In genomic region chr19:40596608-40597328, GRCh38 we compare ENCODE assay signal across 9 cellular contexts. TPM values are rescaled to one million over a fixed set of nuclear protein-coding genes. Genes with fewer than 3 reads are reported as not detected.
DNase-seq lines count a peak whose midpoint lies in the region; ATAC-seq and TF ChIP-seq lines count a peak whose summit lies in the region.
"Had no signal": no experiment of that assay in that cellular context is flagged by ENCODE, and none has a peak within 500 bp of the region (broad histone marks: within the 10 kb centered on the region; RNA-seq: fewer than 3 reads in every experiment).

No MANE protein-coding gene starts in this region.

- peaks cover 40% of the 10 kb centered on the region for H3K27me3 ChIP-seq in CD8-positive, alpha-beta memory T cell (ENCODE audit: insufficient read depth, low read length, poor library complexity, severe bottlenecking)

- TF ChIP-seq CTCF in chondrocyte (IDR thresholded peaks at IDR 0.05): no peak
- no peak for TF ChIP-seq CTCF in mucosa of descending colon (IDR thresholded peaks at IDR 0.05)

- H3K27ac Mint-ChIP-seq in CD8-positive, alpha-beta memory T cell: no peak overlapping the region
- H3K27ac Mint-ChIP-seq in chondrocyte (ENCODE audit: unreplicated experiment): no peak overlapping the region

- peaks cover 42% of the 10 kb centered on the region for H3K4me1 ChIP-seq in CD8-positive, alpha-beta memory T cell (ENCODE audit: insufficient read depth, low read length)
- H3K4me1 ChIP-seq in mucosa of descending colon (ENCODE audit: low read depth): peaks cover 28% of the 10 kb centered on the region

- peak overlapping the region; percentile 51 for H3K27ac ChIP-seq in CD8-positive, alpha-beta memory T cell (ENCODE audit: low read depth, low read length)
- H3K27ac ChIP-seq: HL-60 had no signal

- ATAC-seq in mucosa of descending colon: peak; percentile 27

- no peak overlapping the region for H3K4me3 Mint-ChIP-seq in CD8-positive, alpha-beta memory T cell
- peak overlapping the region; percentile 57 for H3K4me3 Mint-ChIP-seq in chondrocyte (ENCODE audit: unreplicated experiment)

- POLR2A ChIA-PET in CD8-positive, alpha-beta memory T cell (lab: Charles Lee): no interaction called here

- peaks cover 0 to 2% (median 0%) of the 10 kb centered on the region in 3 donors for H3K36me3 Mint-ChIP-seq in CD8-positive, alpha-beta memory T cell
- peaks cover 1% of the 10 kb centered on the region for H3K36me3 Mint-ChIP-seq in chondrocyte (ENCODE audit: low read depth)

- no peaks in the 10 kb centered on the region for H3K9me3 Mint-ChIP-seq in CD8-positive, alpha-beta memory T cell
- H3K9me3 Mint-ChIP-seq in chondrocyte (ENCODE audit: low read depth): no peaks in the 10 kb centered on the region

- H3K9me3 ChIP-seq in CD8-positive, alpha-beta memory T cell (ENCODE audit: low read length): no peaks in the 10 kb centered on the region
- no peaks in the 10 kb centered on the region for H3K9me3 ChIP-seq in mucosa of descending colon

- H3K27me3 Mint-ChIP-seq in CD8-positive, alpha-beta memory T cell: peaks cover 32 to 35% of the 10 kb centered on the region in 2 donors
- peaks cover 3% of the 10 kb centered on the region for H3K27me3 Mint-ChIP-seq in chondrocyte (ENCODE audit: low read depth)

- DNase-seq in CD8-positive, alpha-beta memory T cell: peak in 1 of 5 donors; percentile 43
- DNase-seq in M059J (ENCODE audit: low read depth) (peak; percentile 75), chondrocyte (ENCODE audit: low spot score) (no peak), mucosa of descending colon (peak; percentile 29 to 61 (median 60)), A172 (ENCODE audit: low spot score) (no peak), NCI-H146 (lab: John Stamatoyannopoulos, UW) (no peak), HT-29 (ENCODE audit: low spot score) (no peak), NK-92 (lab: John Stamatoyannopoulos, UW; ENCODE audit: unreplicated experiment) (no peak)

- no peaks in the 10 kb centered on the region for H3K36me3 ChIP-seq in CD8-positive, alpha-beta memory T cell (ENCODE audit: insufficient read depth, low read length)
- no peaks in the 10 kb centered on the region for H3K36me3 ChIP-seq in mucosa of descending colon (ENCODE audit: low read depth)

- CTCF ChIA-PET in CD8-positive, alpha-beta memory T cell (lab: Charles Lee): interaction anchor here (0.8 to 3.4 kb wide), 4 partner anchors 25 to 56 kb away, joined by 3 to 14 read pairs (median 4); no protein-coding TSS in a partner anchor

- intact Hi-C loops in mucosa of descending colon (cut with DNase I, micrococcal nuclease): loop anchor here in 1 of 2 donors (10.0 kb wide), 1 partner anchor 52 kb away; no protein-coding TSS in a partner anchor

- H3K4me1 Mint-ChIP-seq in CD8-positive, alpha-beta memory T cell: peaks cover 38 to 48% (median 41%) of the 10 kb centered on the region in 3 donors
- peaks cover 33% of the 10 kb centered on the region for H3K4me1 Mint-ChIP-seq in chondrocyte (ENCODE audit: low read depth)

- no peak overlapping the region for H3K4me3 ChIP-seq in CD8-positive, alpha-beta memory T cell (ENCODE audit: low read length)
- no peak overlapping the region for H3K4me3 ChIP-seq in mucosa of descending colon

RNA-seq across cellular contexts. Expression of gene LTBP4, which starts 4.4 kb away (rescaled TPM):
- total RNA-seq in CD8-positive, alpha-beta memory T cell: 100 to 1,000 TPM; 103 to 111 TPM
- 40.0 TPM for polyA plus RNA-seq in CD8-positive, alpha-beta memory T cell
- total RNA-seq in M059J (2014; rRNA removed; shearing (Covaris generic)): 7.1 and 7.3 TPM in 2 replicates
- total RNA-seq in chondrocyte (161 to 311 TPM (median 163 TPM) in 3 replicates), mucosa of descending colon (100 to 1,000 TPM; 141 to 244 (median 160) TPM)
- 10.8 and 13.9 TPM in 2 replicates for total RNA-seq in A172 (2014; rRNA removed; shearing (Covaris generic))
- total RNA-seq in HT-29 (2014; rRNA removed; shearing (Covaris generic)): 42.1 and 56.7 TPM in 2 replicates

RNA-seq across cellular contexts. Expression of gene SHKBP1, which starts 20.1 kb away (rescaled TPM):
- 100 to 1,000 TPM; 103 to 104 TPM for total RNA-seq in CD8-positive, alpha-beta memory T cell
- polyA plus RNA-seq in CD8-positive, alpha-beta memory T cell: 159 TPM
- 30.5 and 66.3 TPM in 2 replicates for total RNA-seq in M059J (2014; rRNA removed; shearing (Covaris generic))
- total RNA-seq in chondrocyte: 40.9 to 47.8 TPM (median 46.8 TPM) in 3 replicates
- total RNA-seq in mucosa of descending colon: 10 to 100 TPM; 58.1 to 70.6 (median 62.2) TPM
- total RNA-seq in A172 (2014; rRNA removed; shearing (Covaris generic)): 43.8 and 70.2 TPM in 2 replicates
- 128 and 142 TPM in 2 replicates for total RNA-seq in HT-29 (2014; rRNA removed; shearing (Covaris generic))

Comparison
In these comparisons a context has a peak if more than half of its experiments do, and no peak if none do; other contexts are left out.
1. DNase-seq: peak in M059J (single experiment) and mucosa of descending colon (3 of 3); none in chondrocyte (single experiment), A172 (single experiment), NCI-H146 (single experiment), HT-29 (single experiment) and NK-92 (single experiment).